8 cellular contexts compared by ENCODE assay signal in genomic region chr11:17389957-17390649, GRCh38. TPM values are rescaled to one million over a fixed set of nuclear protein-coding genes. Genes with fewer than 3 reads are reported as not detected.
A peak's percentile ranks its signal among the peaks of the same experiment; 100 is the strongest.
DNase-seq lines count a peak whose midpoint lies in the region; ATAC-seq and TF ChIP-seq lines count a peak whose summit lies in the region.

No MANE protein-coding gene starts in this region.

- peak; percentile 57 for DNase-seq in NCI-H82 (lab: John Stamatoyannopoulos, UW)
- DNase-seq in NCI-H82 treated with DMSO at 0.1 percent for 48 hours (lab: John Stamatoyannopoulos, UW; ENCODE audit: unreplicated experiment): no peak
- peak; percentile 64 for DNase-seq in NCI-H69 (lab: John Stamatoyannopoulos, UW)
- no peak for DNase-seq in coronary artery (ENCODE audit: low spot score)
- no peak for DNase-seq in progenitor cell of endocrine pancreas (ENCODE audit: low spot score, unreplicated experiment)
- DNase-seq in Ammon's horn (ENCODE audit: low spot score): no peak
- no peak for DNase-seq in NOMO-1 treated with dmso at 0.1 percent for 144 hours (lab: John Stamatoyannopoulos, UW; ENCODE audit: unreplicated experiment)

- no peak for TF ChIP-seq CTCF in coronary artery (IDR thresholded peaks at IDR 0.05)
- no peak for TF ChIP-seq CTCF in progenitor cell of endocrine pancreas (IDR thresholded peaks at IDR 0.05; ENCODE audit: unreplicated experiment)

- H3K4me3 Mint-ChIP-seq in progenitor cell of endocrine pancreas (ENCODE audit: low read depth): peak overlapping the region; percentile 64

- H3K27ac Mint-ChIP-seq in progenitor cell of endocrine pancreas: no peak overlapping the region

- H3K27me3 Mint-ChIP-seq in progenitor cell of endocrine pancreas: peaks cover 20% of the 10 kb centered on the region

- no peaks in the 10 kb centered on the region for H3K4me1 Mint-ChIP-seq in progenitor cell of endocrine pancreas (ENCODE audit: low read depth)

- peak overlapping the region; percentile 87 for H3K4me3 ChIP-seq in coronary artery

- H3K9me3 Mint-ChIP-seq in progenitor cell of endocrine pancreas (ENCODE audit: low read depth): no peaks in the 10 kb centered on the region

- H3K36me3 Mint-ChIP-seq in progenitor cell of endocrine pancreas (ENCODE audit: insufficient read depth): peaks cover 3% of the 10 kb centered on the region

- H3K27ac ChIP-seq in coronary artery: no peak overlapping the region

- no peak for ATAC-seq in HG03159 (IDR thresholded peaks at IDR 0.05; ENCODE audit: unreplicated experiment)

RNA-seq across cellular contexts. Expression of gene KCNJ11, which starts 1.6 kb away (rescaled TPM):
- 8.1 and 10.4 TPM in 2 replicates for total RNA-seq in progenitor cell of endocrine pancreas

RNA-seq across cellular contexts. Expression of gene NCR3LG1, which starts 38.5 kb away (rescaled TPM):
- total RNA-seq in progenitor cell of endocrine pancreas: 1.3 and 2.1 TPM in 2 replicates

Comparison
In these comparisons a context has a peak if more than half of its experiments do, and no peak if none do; other contexts are left out.
1. DNase-seq: peak in NCI-H82 (single experiment) and NCI-H69 (single experiment); none in NCI-H82 treated with DMSO at 0.1 percent for 48 hours (single experiment), coronary artery (single experiment), progenitor cell of endocrine pancreas (single experiment), Ammon's horn (single experiment) and NOMO-1 treated with dmso at 0.1 percent for 144 hours (single experiment).